In genomic region chr6:161035981-161036263, GRCh38 we compare ENCODE assay signal across 15 cellular contexts. TPM values are rescaled to one million over a fixed set of nuclear protein-coding genes. Genes with fewer than 3 reads are reported as not detected.
DNase-seq lines count a peak whose midpoint lies in the region; ATAC-seq, FAIRE-seq and TF ChIP-seq lines count a peak whose summit lies in the region.
"Had no signal": no experiment of that assay in that cellular context is flagged by ENCODE, and none has a peak within 500 bp of the region (broad histone marks: within the 10 kb centered on the region; RNA-seq: fewer than 3 reads in every experiment).

No MANE protein-coding gene starts in this region.

- peaks cover 35% of the 10 kb centered on the region for H3K4me1 Mint-ChIP-seq in activated T-helper 17 cell treated with anti-CD3 and anti-CD28 coated beads, Interleukin-2, amount 50 U/mL, for 72 hours

- CTCF ChIA-PET in PC-3 (lab: Charles Lee) = no interaction called here

- H3K27me3 ChIP-seq in PC-3 (ENCODE audit: low read length) (no peaks in the 10 kb centered on the region), prostate gland (replicated peaks; ENCODE audit: insufficient read depth) (no peaks in the 10 kb centered on the region), gastroesophageal sphincter (no peaks in the 10 kb centered on the region)
- H3K27me3 ChIP-seq: BLaER1 had no signal

- H3K27ac ChIP-seq in PC-3 (ENCODE audit: low read length) = peak overlapping the region; percentile 99
- H3K27ac ChIP-seq in prostate gland = peak overlapping the region; percentile 16 to 58
- H3K27ac ChIP-seq in gastroesophageal sphincter = no peak overlapping the region
- H3K27ac ChIP-seq: 22Rv1, BLaER1 had no signal

- peak overlapping the region; percentile 73 for H3K4me3 Mint-ChIP-seq in activated T-helper 17 cell treated with anti-CD3 and anti-CD28 coated beads, Interleukin-2, amount 50 U/mL, for 72 hours
- H3K4me3 Mint-ChIP-seq: CD8-positive, alpha-beta memory T cell had no signal

- TF ChIP-seq EP300 in gastroesophageal sphincter (IDR thresholded peaks at IDR 0.05) = no peak

- peaks cover 32% of the 10 kb centered on the region for H3K36me3 ChIP-seq in PC-3 (ENCODE audit: low read depth, low read length)
- H3K36me3 ChIP-seq in prostate gland = no peaks in the 10 kb centered on the region
- peaks cover 0 to 47% of the 10 kb centered on the region in 2 donors for H3K36me3 ChIP-seq in gastroesophageal sphincter

- ATAC-seq in PC-3 = no peak
- no peak for ATAC-seq in activated T-helper 17 cell treated with anti-CD3 and anti-CD28 coated beads, Interleukin-2, amount 50 U/mL, for 72 hours (replicated peaks)
- no peak for ATAC-seq in gastroesophageal sphincter
- ATAC-seq in left colon = no peak

- peaks cover 7% of the 10 kb centered on the region for H3F3A ChIP-seq in PC-3 (ENCODE audit: low read length, unreplicated experiment)

- H3K4me1 ChIP-seq in PC-3 (ENCODE audit: insufficient read depth, low read length) = peaks cover 44% of the 10 kb centered on the region
- H3K4me1 ChIP-seq in prostate gland (replicated peaks) = peaks cover 6% of the 10 kb centered on the region
- peaks cover 0 to 26% (median 0%) of the 10 kb centered on the region in 3 donors for H3K4me1 ChIP-seq in gastroesophageal sphincter
- H3K4me1 ChIP-seq: BLaER1, Caco-2 had no signal

- peak overlapping the region; percentile 87 for H3K9ac ChIP-seq in PC-3 (ENCODE audit: low read length)
- H3K9ac ChIP-seq: BLaER1 had no signal

- H3K4me3 ChIP-seq in PC-3 (ENCODE audit: low read length) (no peak overlapping the region), prostate gland (no peak overlapping the region), gastroesophageal sphincter (no peak overlapping the region)
- H3K4me3 ChIP-seq: BLaER1 had no signal

- H3K36me3 Mint-ChIP-seq in activated T-helper 17 cell treated with anti-CD3 and anti-CD28 coated beads, Interleukin-2, amount 50 U/mL, for 72 hours (ENCODE audit: low read depth) = peaks cover 74% of the 10 kb centered on the region

- TF ChIP-seq POLR2A in GM12892 (IDR thresholded peaks at IDR 0.05; ENCODE audit: low read depth, low read length) = no peak
- TF ChIP-seq POLR2A in prostate gland (IDR thresholded peaks at IDR 0.05) = no peak
- TF ChIP-seq POLR2A in gastroesophageal sphincter (IDR thresholded peaks at IDR 0.05) = no peak

- BruUV-seq in PC-3 (replicated peaks; lab: Mats Ljungman, UMichigan) = no TSS peak

- 53% methylated on average over 3 of the region's 3 CpGs for WGBS in prostate gland
- 97% methylated on average over 3 of the region's 3 CpGs for WGBS in gastroesophageal sphincter (ENCODE audit: low coverage in 1 of 2), 2 donors

- H2AFZ ChIP-seq in PC-3 (ENCODE audit: low read length) = no peak overlapping the region

- TF ChIP-seq CTCF in PC-3 (conservative IDR thresholded peaks at IDR 0.05; ENCODE audit: low read depth, low read length) (no peak), prostate gland (IDR thresholded peaks at IDR 0.05) (no peak), gastroesophageal sphincter (IDR thresholded peaks at IDR 0.05) (no peak)

- peaks cover 79% of the 10 kb centered on the region for H3K79me2 ChIP-seq in PC-3 (ENCODE audit: low read length)

- no peaks in the 10 kb centered on the region for H4K20me1 ChIP-seq in PC-3 (ENCODE audit: low read length)

- H3K27me3 Mint-ChIP-seq in activated T-helper 17 cell treated with anti-CD3 and anti-CD28 coated beads, Interleukin-2, amount 50 U/mL, for 72 hours = no peaks in the 10 kb centered on the region
- H3K27me3 Mint-ChIP-seq: CD8-positive, alpha-beta memory T cell; IgD-negative memory B cell had no signal

- no peaks in the 10 kb centered on the region for H3K9me3 Mint-ChIP-seq in activated T-helper 17 cell treated with anti-CD3 and anti-CD28 coated beads, Interleukin-2, amount 50 U/mL, for 72 hours
- H3K9me3 Mint-ChIP-seq: CD8-positive, alpha-beta memory T cell; IgD-negative memory B cell had no signal

- H3K9me3 ChIP-seq in PC-3 (ENCODE audit: low read length) (no peaks in the 10 kb centered on the region), prostate gland (no peaks in the 10 kb centered on the region), gastroesophageal sphincter (no peaks in the 10 kb centered on the region)
- H3K9me3 ChIP-seq: BLaER1, Caco-2 had no signal

- peak; percentile 66 for FAIRE-seq in GM12892 (lab: Jason Lieb, UNC)

- H3K27ac Mint-ChIP-seq in activated T-helper 17 cell treated with anti-CD3 and anti-CD28 coated beads, Interleukin-2, amount 50 U/mL, for 72 hours = peak overlapping the region; percentile 71

- DNase-seq in GM12892 (ENCODE audit: insufficient read length) (no peak), PC-3 (no peak), prostate gland (ENCODE audit: low spot score) (no peak), left colon (no peak), NAMALWA (ENCODE audit: low spot score) (no peak)
- DNase-seq: AML-193; Caco-2; CD8-positive, alpha-beta memory T cell; DMS53; GF-D8 had no signal

- no peaks in the 10 kb centered on the region for H3K9me2 ChIP-seq in PC-3 (replicated peaks; ENCODE audit: low read length)

- POLR2A ChIA-PET in PC-3 (lab: Charles Lee; ENCODE audit: unreplicated experiment) = no interaction called here

- intact Hi-C loops in PC-3 (cut with micrococcal nuclease) = no loop called here
- intact Hi-C loops in prostate gland (cut with DNase I) = no loop called here
- intact Hi-C loops in left colon (cut with DNase I, micrococcal nuclease) = no loop called here

- H3K4me2 ChIP-seq in PC-3 (ENCODE audit: low read length) = no peak overlapping the region
- H3K4me2 ChIP-seq: BLaER1 had no signal

RNA-seq across cellular contexts. Expression of gene MAP3K4, which starts 44.4 kb away (rescaled TPM):
- 20.9 TPM for polyA plus RNA-seq in GM12892 (2012; ENCODE audit: missing spikeins)
- total RNA-seq in PC-3 (2014; rRNA removed) (24.9 and 27.9 TPM in 2 replicates), prostate gland (10 to 100 TPM; 26.2 to 59.2 TPM), gastroesophageal sphincter (10 to 100 TPM; 23.0 to 29.3 (median 26.8) TPM), left colon (10 to 100 TPM; 40.7 to 43.2 TPM)
- total RNA-seq in activated T-helper 17 cell treated with anti-CD3 and anti-CD28 coated beads, Interleukin-2, amount 50 U/mL, for 72 hours = 10 to 100 TPM; 76.1 to 97.9 TPM

Comparison
In these comparisons a context has a peak if more than half of its experiments do, and no peak if none do; other contexts are left out.
1. H3K27ac ChIP-seq: peak in PC-3 (single experiment) and prostate gland (2 of 2); none in gastroesophageal sphincter (0 of 4).